Comparison of ENCODE assay signal across 16 cellular contexts in the genomic region with DNA sequence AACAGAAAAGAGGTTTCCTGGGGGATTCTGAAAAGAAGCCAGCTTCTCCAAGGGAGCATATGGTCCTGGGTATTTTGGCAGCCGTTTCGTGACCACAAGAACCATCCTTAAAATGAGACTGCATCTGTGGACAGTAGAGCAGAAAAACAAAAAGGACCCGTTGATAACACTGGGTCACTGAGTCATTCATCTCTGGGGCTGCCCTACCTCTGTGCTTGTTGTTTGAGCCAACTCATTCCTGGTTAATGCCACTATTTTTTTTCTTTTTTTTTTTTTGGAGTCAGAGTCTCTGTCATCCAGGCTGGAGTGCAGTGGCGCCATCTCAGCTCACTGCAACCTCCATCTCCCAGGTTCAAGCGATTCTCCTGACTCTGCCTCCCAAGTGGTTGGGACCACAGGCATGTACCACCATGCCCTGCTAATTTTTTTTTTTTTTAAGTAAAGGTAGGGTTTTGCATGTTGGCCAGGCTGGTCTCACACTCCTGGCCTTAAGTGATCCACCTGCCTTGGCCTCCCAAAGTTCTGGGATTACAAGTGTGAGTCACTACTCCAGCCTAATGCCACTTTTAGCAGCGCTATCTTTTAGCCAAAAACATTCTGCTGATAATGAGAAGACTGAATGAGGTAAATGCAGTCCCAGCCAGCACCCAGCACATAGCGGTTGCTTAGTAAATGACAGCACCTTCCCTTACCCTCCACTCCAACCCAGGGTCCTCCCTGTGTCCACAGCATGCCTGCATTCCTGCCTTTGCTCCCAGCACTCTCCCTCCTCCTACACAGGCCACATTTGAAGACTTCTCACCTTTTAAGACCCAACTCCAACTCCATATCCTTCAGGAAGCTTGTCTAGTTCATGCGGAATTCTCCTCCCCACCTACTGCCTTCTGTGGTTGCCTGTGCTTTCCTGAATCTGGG. TPM values are rescaled to one million over a fixed set of nuclear protein-coding genes. Genes with fewer than 3 reads are reported as not detected.
DNase-seq lines count a peak whose midpoint lies in the region; ATAC-seq, FAIRE-seq and TF ChIP-seq lines count a peak whose summit lies in the region.
"Had no signal": no experiment of that assay in that cellular context is flagged by ENCODE, and none has a peak within 500 bp of the region (broad histone marks: within the 10 kb centered on the region; RNA-seq: fewer than 3 reads in every experiment).

No MANE protein-coding gene starts in this region.

- H3K36me3 ChIP-seq in SJSA1 (no peaks in the 10 kb centered on the region), thyroid gland (no peaks in the 10 kb centered on the region)
- H3K36me3 ChIP-seq: adrenal gland had no signal

- no peaks in the 10 kb centered on the region for H3K27me3 Mint-ChIP-seq in glutamatergic neuron (ENCODE audit: unreplicated experiment)

- H3K4me1 Mint-ChIP-seq in glutamatergic neuron (ENCODE audit: low read depth, unreplicated experiment), result peaks cover 4% of the 10 kb centered on the region

- peak overlapping the region; percentile 55 for H3K27ac Mint-ChIP-seq in glutamatergic neuron (ENCODE audit: unreplicated experiment)
- H3K27ac Mint-ChIP-seq: nephron progenitor cell had no signal

- no peak for ATAC-seq in GM18873 (IDR thresholded peaks at IDR 0.05; ENCODE audit: low FRiP score, unreplicated experiment)

- FAIRE-seq in HTR-8/SVneo (lab: Jason Lieb, UNC), result no peak
- FAIRE-seq: endometrium had no signal

- TF ChIP-seq CTCF in glutamatergic neuron (IDR thresholded peaks at IDR 0.05; ENCODE audit: partially characterized antibody, unreplicated experiment) (no peak), thyroid gland (IDR thresholded peaks at IDR 0.05) (no peak)

- H3K9me3 ChIP-seq in SJSA1 (replicated peaks) (no peaks in the 10 kb centered on the region), thyroid gland (no peaks in the 10 kb centered on the region)
- H3K9me3 ChIP-seq: adrenal gland had no signal

- 89 to 91% methylated on average over 8 of the region's 8 CpGs for WGBS in thyroid gland, 2 donors

- no peak for TF ChIP-seq POLR2A in thyroid gland (IDR thresholded peaks at IDR 0.05)

- H3K4me1 ChIP-seq in SJSA1 (replicated peaks), result peaks cover 13% of the 10 kb centered on the region
- no peaks in the 10 kb centered on the region for H3K4me1 ChIP-seq in thyroid gland
- H3K4me1 ChIP-seq: adrenal gland had no signal

- in situ Hi-C loops in Caki2 (cut with HindIII; ENCODE audit: low pct_unique_long_range_greater_than_20kb, low sequenced_read_pairs), result no loop called here

- peak; percentile 91 for DNase-seq in Caki2 (ENCODE audit: low read depth)
- DNase-seq in HS-27A (ENCODE audit: low read depth), result peak; percentile 84
- peak; percentile 44 to 55 for DNase-seq in SJSA1 (ENCODE audit: low read depth in 1 of 2, low spot score in 2 of 2)
- no peak for DNase-seq in glutamatergic neuron
- DNase-seq in HTR-8/SVneo (ENCODE audit: insufficient read length, low spot score), result no peak
- no peak for DNase-seq in thyroid gland
- no peak for DNase-seq in nucleus accumbens (lab: John Stamatoyannopoulos, UW)
- DNase-seq: activated CD4-positive, alpha-beta T cell treated with anti-CD3 and anti-CD28 coated beads, Interleukin-2, amount 50 U/mL, for 4 hours; activated T-cell treated with anti-CD3 and anti-CD28 coated beads, Interleukin-2, amount 50 U/mL, for 48 hours; Calu3; nephron progenitor cell; NK-92 treated with Interleukin-12 subunit alpha and Interleukin-12 subunit beta, amount 100 ng/mL, for 24 hours had no signal

- intact Hi-C loops in thyroid gland (cut with DNase I), result no loop called here

- H3K4me3 Mint-ChIP-seq in glutamatergic neuron (ENCODE audit: unreplicated experiment), result no peak overlapping the region
- H3K4me3 Mint-ChIP-seq: nephron progenitor cell had no signal

- H3K9me3 Mint-ChIP-seq in glutamatergic neuron (ENCODE audit: unreplicated experiment), result no peaks in the 10 kb centered on the region
- H3K9me3 Mint-ChIP-seq: nephron progenitor cell had no signal

- H3K27me3 ChIP-seq in SJSA1 (replicated peaks) (0 out of 2 replicates have a peak, but pooled peaks cover 3% of the 10 kb centered on the region), thyroid gland (no peaks in the 10 kb centered on the region)

- H3K4me3 ChIP-seq in SJSA1 (no peak overlapping the region), thyroid gland (replicated peaks in 1 of 3) (no peak overlapping the region)
- H3K4me3 ChIP-seq: adrenal gland had no signal

- no peak overlapping the region for H3K27ac ChIP-seq in SJSA1
- H3K27ac ChIP-seq in thyroid gland, result no peak overlapping the region
- H3K27ac ChIP-seq: adrenal gland had no signal

- H3K36me3 Mint-ChIP-seq in glutamatergic neuron (ENCODE audit: unreplicated experiment), result peaks cover 6% of the 10 kb centered on the region

RNA-seq across cellular contexts. Expression of gene ISL2, which starts 9.1 kb away (rescaled TPM):
- 1.4 and 8.1 TPM in 2 replicates for total RNA-seq in Caki2 (2014; rRNA removed; shearing (Covaris generic); ENCODE audit: low replicate concordance)
- 3.0 and 4.0 TPM in 2 replicates for total RNA-seq in SJSA1 (2014; rRNA removed; shearing (Covaris generic))
- total RNA-seq in glutamatergic neuron (ENCODE audit: unreplicated experiment), result 78.7 TPM
- not detected for total RNA-seq in thyroid gland
- total RNA-seq: SK-MEL-5 had no signal

RNA-seq across cellular contexts. Expression of gene ETFA, which starts 16.2 kb away (rescaled TPM):
- 221 and 246 TPM in 2 replicates for total RNA-seq in Caki2 (2014; rRNA removed; shearing (Covaris generic); ENCODE audit: low replicate concordance)
- 125 and 203 TPM in 2 replicates for total RNA-seq in SJSA1 (2014; rRNA removed; shearing (Covaris generic))
- total RNA-seq in glutamatergic neuron (ENCODE audit: unreplicated experiment), result 144 TPM
- 10 to 100 TPM; 62.7 to 88.4 (median 75.9) TPM for total RNA-seq in thyroid gland

Comparison
In these comparisons a context has a peak if more than half of its experiments do, and no peak if none do; other contexts are left out.
1. DNase-seq: peak in Caki2 (single experiment), HS-27A (single experiment) and SJSA1 (2 of 2); none in glutamatergic neuron (single experiment), HTR-8/SVneo (single experiment), thyroid gland (0 of 2) and nucleus accumbens (0 of 56).